ENCODE assay signal across 9 cellular contexts in the genomic region with DNA sequence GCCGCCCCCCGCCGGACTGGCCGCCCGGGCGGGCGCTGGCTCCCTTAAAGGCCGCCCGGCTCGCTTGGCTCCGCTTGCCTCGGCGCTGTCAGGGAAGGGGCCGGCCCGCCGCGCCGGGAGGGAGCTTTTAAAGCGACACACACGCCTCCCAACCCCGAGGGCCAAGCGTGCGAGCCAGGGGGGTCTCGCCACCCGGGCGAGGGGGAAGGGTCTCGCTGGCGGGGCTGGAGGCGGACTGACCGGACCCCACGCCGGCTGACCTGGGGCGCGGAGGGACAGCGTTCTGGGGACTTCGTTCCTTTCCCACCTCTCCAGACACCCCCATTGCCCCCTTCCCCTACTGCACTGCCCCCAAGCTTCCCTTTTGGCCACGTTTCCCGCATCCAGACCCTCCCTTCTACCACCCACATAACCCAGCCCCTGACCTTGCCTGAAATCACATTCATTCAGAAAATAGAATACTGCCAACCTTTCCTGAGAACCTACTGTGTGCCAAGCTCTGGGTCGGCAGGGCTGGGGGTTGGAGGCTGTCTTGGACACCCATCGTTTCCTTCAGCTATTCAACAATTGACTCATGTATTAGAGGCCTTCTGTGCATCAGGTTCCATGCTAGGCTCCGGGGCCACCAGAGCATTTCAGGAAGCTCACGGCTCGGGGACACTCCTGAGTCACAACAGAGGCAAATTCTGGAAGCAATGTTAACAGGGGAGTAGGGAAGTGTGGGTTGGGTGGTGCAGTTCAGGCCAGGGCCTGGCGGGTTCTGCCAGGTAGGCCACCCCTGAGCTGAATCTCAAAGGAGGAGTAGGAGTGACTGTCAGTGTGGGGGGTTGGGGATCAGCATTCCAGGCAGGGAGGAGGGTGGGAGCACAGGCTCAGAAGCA. TPM values are rescaled to one million over a fixed set of nuclear protein-coding genes. Genes with fewer than 3 reads are reported as not detected.
DNase-seq lines count a peak whose midpoint lies in the region; ATAC-seq and TF ChIP-seq lines count a peak whose summit lies in the region.
"Had no signal": no experiment of that assay in that cellular context is flagged by ENCODE, and none has a peak within 500 bp of the region (broad histone marks: within the 10 kb centered on the region; RNA-seq: fewer than 3 reads in every experiment).

A gene with protein sequence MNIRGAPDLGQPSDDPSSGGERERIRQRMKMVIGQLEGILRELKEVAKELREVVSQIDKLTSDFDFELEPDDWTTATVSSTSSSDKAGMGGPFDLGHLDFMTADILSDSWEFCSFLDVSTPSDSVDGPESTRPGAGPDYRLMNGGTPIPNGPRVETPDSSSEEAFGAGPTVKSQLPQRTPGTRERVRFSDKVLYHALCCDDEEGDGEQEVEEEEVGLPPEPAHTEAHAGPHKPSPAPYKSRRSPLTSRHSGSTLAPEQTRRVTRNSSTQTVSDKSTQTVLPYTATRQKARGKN (minus strand): TSS at position 102 of the 881 bp plus-strand sequence. CDS start 2,221 bp downstream, outside the sequence.

- TF ChIP-seq POLR2A in tibial nerve (IDR thresholded peaks at IDR 0.05): no peak

- no peaks in the 10 kb centered on the region for H3K9me3 ChIP-seq in endodermal cell (ENCODE audit: control insufficient read depth, low read length)
- no peaks in the 10 kb centered on the region for H3K9me3 ChIP-seq in lung (ENCODE audit: control insufficient read depth in 2 of 2, insufficient read depth in 1 of 2, low read length in 1 of 2)
- H3K9me3 ChIP-seq in tibial nerve: no peaks in the 10 kb centered on the region

- peaks cover 15% of the 10 kb centered on the region for H3K4me1 Mint-ChIP-seq in endodermal cell

- TF ChIP-seq CTCF in endodermal cell (conservative IDR thresholded peaks at IDR 0.05) (no peak), lung (IDR thresholded peaks at IDR 0.05; ENCODE audit: control extremely low read depth, extremely low read depth) (no peak), tibial nerve (IDR thresholded peaks at IDR 0.05) (no peak)

- no peaks in the 10 kb centered on the region for H3K36me3 Mint-ChIP-seq in endodermal cell (ENCODE audit: low read depth)

- H3K9me3 Mint-ChIP-seq in endodermal cell: no peaks in the 10 kb centered on the region

- H3K27ac Mint-ChIP-seq in endodermal cell: no peak within 1 kb of the TSS

- H3K9ac ChIP-seq in endodermal cell (ENCODE audit: extremely low read depth, low read length, poor library complexity, severe bottlenecking): no peak within 1 kb of the TSS

- peak within 1 kb of the TSS; percentile 52 for H3K4me3 Mint-ChIP-seq in endodermal cell

- 12 to 24% methylated on average over 9 to 44 of the region's 44 CpGs for WGBS in endodermal cell (ENCODE audit: insufficient coverage in 1 of 2, insufficient read length in 1 of 2), 2 experiments
- 13 to 15% methylated on average over 34 to 44 of the region's 44 CpGs for WGBS in lung, 2 donors
- WGBS in tibial nerve, 2 donors: 25 to 27% methylated on average over 19 to 20 of the region's 44 CpGs

- no peak for TF ChIP-seq EP300 in tibial nerve (IDR thresholded peaks at IDR 0.05)

- H3K4me1 ChIP-seq in endodermal cell (ENCODE audit: control insufficient read depth, insufficient read depth, low read length) (no peaks in the 10 kb centered on the region), lung (ENCODE audit: control insufficient read depth in 2 of 2, insufficient read depth in 2 of 2, low read length in 2 of 2) (no peaks in the 10 kb centered on the region), tibial nerve (peaks cover 0 to 21% (median 8%) of the 10 kb centered on the region in 4 donors)

- peak; percentile 38 for DNase-seq in DMS53 (lab: John Stamatoyannopoulos, UW)
- no peak for DNase-seq in DMS53 treated with DMSO at 0.1 percent for 48 hours (lab: John Stamatoyannopoulos, UW; ENCODE audit: unreplicated experiment)
- peak; percentile 69 for DNase-seq in endodermal cell
- DNase-seq in lung (ENCODE audit: low spot score): no peak
- DNase-seq in tibial nerve (ENCODE audit: low spot score in 2 of 2): peak in 1 of 2 donors; percentile 26
- no peak for DNase-seq in SKM-1 (lab: John Stamatoyannopoulos, UW; ENCODE audit: unreplicated experiment)
- DNase-seq: stimulated activated CD4-positive, alpha-beta T cell treated with anti-CD3 and anti-CD28 coated beads, Interleukin-2, amount 100 ng/mL, for 48 hours had no signal

- no peak within 1 kb of the TSS for H3K27ac ChIP-seq in endodermal cell (ENCODE audit: low read depth, low read length)
- H3K27ac ChIP-seq in lung (ENCODE audit: low read depth in 1 of 2, low read length in 1 of 2): peak within 1 kb of the TSS in 1 of 2 donors; percentile 57
- H3K27ac ChIP-seq in tibial nerve: peak within 1 kb of the TSS in 1 of 4 donors; percentile 62

- H3K27me3 Mint-ChIP-seq in endodermal cell (ENCODE audit: insufficient read depth): peaks cover 52% of the 10 kb centered on the region

- H3K27me3 ChIP-seq in endodermal cell (ENCODE audit: control insufficient read depth, insufficient read depth, low read length, poor library complexity, severe bottlenecking): peaks cover 85% of the 10 kb centered on the region
- H3K27me3 ChIP-seq in lung (ENCODE audit: control insufficient read depth, insufficient read depth): peaks cover 4% of the 10 kb centered on the region
- peaks cover 0 to 42% of the 10 kb centered on the region in 2 donors for H3K27me3 ChIP-seq in tibial nerve

- H3K4me3 ChIP-seq in endodermal cell (ENCODE audit: low read length) (peak within 1 kb of the TSS; percentile 69), lung (peak within 1 kb of the TSS; percentile 33), tibial nerve (peak within 1 kb of the TSS; percentile 40 to 61 (median 50))

- H3K36me3 ChIP-seq in endodermal cell (ENCODE audit: control insufficient read depth, insufficient read depth, low read length) (no peaks in the 10 kb centered on the region), lung (ENCODE audit: control insufficient read depth in 2 of 2, insufficient read depth in 2 of 2, low read length in 2 of 2) (no peaks in the 10 kb centered on the region), tibial nerve (no peaks in the 10 kb centered on the region)

- ATAC-seq in lung (ENCODE audit: insufficient read depth, low FRiP score) (no peak), HG02970 (IDR thresholded peaks at IDR 0.05; ENCODE audit: low FRiP score, unreplicated experiment) (no peak), HG02588 (IDR thresholded peaks at IDR 0.05; ENCODE audit: unreplicated experiment) (no peak)

RNA-seq across cellular contexts. Expression of the gene that starts here (rescaled TPM):
- total RNA-seq in endodermal cell: under 1 TPM; 0.33 to 0.55 TPM
- 5.5 TPM for polyA plus RNA-seq in endodermal cell (2013, experiment 1 of 2)
- polyA plus RNA-seq in endodermal cell (2013, experiment 2 of 2): 4.3 TPM
- total RNA-seq in lung: 1 to 10 TPM; 3.1 to 5.6 TPM
- polyA plus RNA-seq in lung: 1 to 10 TPM in 1 of 2 donors, under 1 TPM in 1; 0.86 to 4.9 TPM
- 10 to 100 TPM in 2 of 4 donors, 1 to 10 TPM in 2; 2.8 to 10.9 (median 6.7) TPM for total RNA-seq in tibial nerve

Comparison
In these comparisons a context has a peak if more than half of its experiments do, and no peak if none do; other contexts are left out.
1. DNase-seq: peak in DMS53 (single experiment) and endodermal cell (single experiment); none in DMS53 treated with DMSO at 0.1 percent for 48 hours (single experiment), lung (single experiment) and SKM-1 (single experiment).
2. Peak in every context shown above with its lines, with median percentiles within 50 percentile points of each other: H3K4me3 ChIP-seq.